In genomic region chr11:14539867-14540475, GRCh38 we compare ENCODE assay signal across 1 cellular context.
TF ChIP-seq lines count a peak whose summit lies in the region.

No MANE protein-coding gene starts in this region.

TF ChIP-seq in WTC11, 78 proteins besides CTCF, POLR2A, EP300 and RAD21 (continued from another document):
- TF ChIP-seq USF2 (CRISPR knock-in tag; IDR thresholded peaks at IDR 0.05) (no peak), E2F1 (CRISPR knock-in tag; IDR thresholded peaks at IDR 0.05) (no peak), E2F5 (CRISPR knock-in tag; IDR thresholded peaks at IDR 0.05) (no peak)
